ENCODE assay signal across 8 cellular contexts in the genomic region with DNA sequence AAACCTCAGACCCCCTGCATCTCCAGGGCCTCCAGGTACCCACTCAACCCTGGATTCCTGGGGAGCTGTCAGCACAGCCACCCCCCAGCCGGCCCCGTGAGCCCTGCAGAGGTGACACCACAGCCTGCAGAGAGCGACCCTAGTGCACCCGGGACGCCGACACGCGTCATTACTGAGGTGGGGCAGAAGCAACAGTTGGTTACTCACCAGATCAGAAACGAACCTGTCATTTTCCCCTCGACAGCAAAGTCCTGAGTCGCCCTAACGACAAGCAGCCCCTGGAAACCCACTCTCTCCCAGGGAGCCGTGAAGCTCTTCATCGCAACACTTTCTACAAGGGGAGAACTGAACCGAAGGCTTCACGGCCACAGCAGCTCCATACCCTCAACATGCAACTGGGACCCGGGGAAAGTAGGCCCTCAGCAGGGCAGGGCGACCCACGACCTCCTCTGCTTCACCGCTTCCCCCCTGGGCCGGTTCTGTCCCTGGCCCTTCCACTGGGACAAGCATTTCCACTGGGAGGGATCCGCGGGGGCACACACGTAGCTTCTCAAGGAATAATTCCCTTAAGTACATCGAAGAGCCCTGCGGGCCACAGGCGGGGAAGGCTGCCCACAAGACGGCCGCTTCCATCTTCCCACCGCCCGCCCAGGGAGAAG. TPM values are rescaled to one million over a fixed set of nuclear protein-coding genes. Genes with fewer than 3 reads are reported as not detected.
DNase-seq lines count a peak whose midpoint lies in the region; ATAC-seq and TF ChIP-seq lines count a peak whose summit lies in the region.

No MANE protein-coding gene starts in this region.

- no peaks in the 10 kb centered on the region for H3K27me3 ChIP-seq in DND-41 (ENCODE audit: insufficient read depth, low read length, poor library complexity)

- H3K4me1 Mint-ChIP-seq in activated naive CD8-positive, alpha-beta T cell treated with anti-CD3 and anti-CD28 coated beads, Interleukin-2, amount 10 ng/mL, durations not matched to agents 7 days and 5 days, result peaks cover 26% of the 10 kb centered on the region

- H3K36me3 ChIP-seq in DND-41 (ENCODE audit: insufficient read depth, low read length) (peaks cover 45% of the 10 kb centered on the region), SK-N-MC (ENCODE audit: insufficient read depth, low read length) (peaks cover 47% of the 10 kb centered on the region)

- TF ChIP-seq CTCF in DND-41 (IDR thresholded peaks at IDR 0.05; ENCODE audit: borderline replicate concordance, extremely low read depth, low read length, poor library complexity, severe bottlenecking), result no peak

- H3K9ac ChIP-seq in DND-41 (ENCODE audit: low read depth, low read length) (peak overlapping the region; percentile 93), SK-N-MC (ENCODE audit: insufficient read length) (peak overlapping the region; percentile 97)

- H3K4me3 ChIP-seq in DND-41 (ENCODE audit: low read depth in 1 of 2, low read length in 2 of 2) (peak overlapping the region; percentile 82 to 98), SK-N-MC (peak overlapping the region; percentile 88)

- H3K27ac Mint-ChIP-seq in activated naive CD8-positive, alpha-beta T cell treated with anti-CD3 and anti-CD28 coated beads, Interleukin-2, amount 10 ng/mL, durations not matched to agents 7 days and 5 days, result peak overlapping the region; percentile 90

- ATAC-seq in DND-41 (ENCODE audit: insufficient read depth, low read depth), result peak; percentile 64
- ATAC-seq in activated naive CD8-positive, alpha-beta T cell treated with anti-CD3 and anti-CD28 coated beads, Interleukin-2, amount 10 ng/mL, durations not matched to agents 7 days and 5 days (ENCODE audit: low read depth), result peak; percentile 70

- peaks cover 28% of the 10 kb centered on the region for H3K36me3 Mint-ChIP-seq in activated naive CD8-positive, alpha-beta T cell treated with anti-CD3 and anti-CD28 coated beads, Interleukin-2, amount 10 ng/mL, durations not matched to agents 7 days and 5 days

- H3K4me2 ChIP-seq in DND-41 (ENCODE audit: insufficient read depth, low read length), result peak overlapping the region; percentile 97

- peaks cover 65% of the 10 kb centered on the region for H3K79me2 ChIP-seq in DND-41 (ENCODE audit: insufficient read depth, low read length)

- no peak overlapping the region for H2AFZ ChIP-seq in DND-41 (ENCODE audit: low read depth, low read length)

- H3K9me3 Mint-ChIP-seq in activated naive CD8-positive, alpha-beta T cell treated with anti-CD3 and anti-CD28 coated beads, Interleukin-2, amount 10 ng/mL, durations not matched to agents 7 days and 5 days, result peaks cover 1% of the 10 kb centered on the region

- peaks cover 56% of the 10 kb centered on the region for H4K20me1 ChIP-seq in DND-41 (ENCODE audit: insufficient read depth, low read length)

- no peaks in the 10 kb centered on the region for H3K9me3 ChIP-seq in DND-41 (ENCODE audit: insufficient read depth, low read length, severe bottlenecking)
- no peaks in the 10 kb centered on the region for H3K9me3 ChIP-seq in SK-N-MC (ENCODE audit: low read depth, low read length)

- peaks cover 52% of the 10 kb centered on the region for H3K4me1 ChIP-seq in DND-41 (ENCODE audit: insufficient read depth, low read length)

- H3K4me3 Mint-ChIP-seq in activated naive CD8-positive, alpha-beta T cell treated with anti-CD3 and anti-CD28 coated beads, Interleukin-2, amount 10 ng/mL, durations not matched to agents 7 days and 5 days, result peak overlapping the region; percentile 87

- peak overlapping the region; percentile 75 for H3K27ac ChIP-seq in DND-41 (ENCODE audit: low read length)
- no peak overlapping the region for H3K27ac ChIP-seq in SK-N-MC

- POLR2A ChIA-PET in activated naive CD8-positive, alpha-beta T cell treated with anti-CD3 and anti-CD28 coated beads, Interleukin-2, amount 10 ng/mL, durations not matched to agents 7 days and 5 days (lab: Charles Lee), result interaction anchor here (0.6 to 2.4 kb wide), 15 partner anchors 8 to 286 kb away, joined by 3 to 27 read pairs (median 4); a partner anchor contains a TSS

- no peaks in the 10 kb centered on the region for H3K27me3 Mint-ChIP-seq in activated naive CD8-positive, alpha-beta T cell treated with anti-CD3 and anti-CD28 coated beads, Interleukin-2, amount 10 ng/mL, durations not matched to agents 7 days and 5 days

- DNase-seq in DND-41 (peak; percentile 58), SK-N-MC (ENCODE audit: low read depth, low spot score) (no peak), kidney tubule cell (ENCODE audit: low spot score) (peak; percentile 63), NCI-H446 treated with DMSO at 0.1 percent for 48 hours (lab: John Stamatoyannopoulos, UW) (no peak), globus pallidus (ENCODE audit: low spot score) (no peak), NK-92 (lab: John Stamatoyannopoulos, UW; ENCODE audit: unreplicated experiment) (no peak)
- peak; percentile 68 for DNase-seq in activated naive CD8-positive, alpha-beta T cell treated with anti-CD3 and anti-CD28 coated beads, Interleukin-2, amount 10 ng/mL, durations not matched to agents 7 days and 5 days
- DNase-seq in stimulated activated CD4-positive, alpha-beta T cell treated with anti-CD3 and anti-CD28 coated beads, TNF-alpha, amount 100 ng/mL, for 24 hours (ENCODE audit: low read depth in 3 of 3), result peak; percentile 43 to 65 (median 49)

RNA-seq across cellular contexts. Expression of a gene that starts 1.6 kb away (rescaled TPM):
- 10 to 100 TPM; 56.7 to 56.9 TPM for total RNA-seq in activated naive CD8-positive, alpha-beta T cell treated with anti-CD3 and anti-CD28 coated beads, Interleukin-2, amount 10 ng/mL, durations not matched to agents 7 days and 5 days

RNA-seq across cellular contexts. Expression of a gene that starts 27.6 kb away (rescaled TPM):
- 10 to 100 TPM; 21.0 to 21.5 TPM for total RNA-seq in activated naive CD8-positive, alpha-beta T cell treated with anti-CD3 and anti-CD28 coated beads, Interleukin-2, amount 10 ng/mL, durations not matched to agents 7 days and 5 days

Comparison
In these comparisons a context has a peak if more than half of its experiments do, and no peak if none do; other contexts are left out.
1. DNase-seq: peak in DND-41 (single experiment), activated naive CD8-positive, alpha-beta T cell treated with anti-CD3 and anti-CD28 coated beads, Interleukin-2, amount 10 ng/mL, durations not matched to agents 7 days and 5 days (single experiment), kidney tubule cell (single experiment) and stimulated activated CD4-positive, alpha-beta T cell treated with anti-CD3 and anti-CD28 coated beads, TNF-alpha, amount 100 ng/mL, for 24 hours (3 of 3); none in SK-N-MC (single experiment), NCI-H446 treated with DMSO at 0.1 percent for 48 hours (single experiment), globus pallidus (single experiment) and NK-92 (single experiment).